Comparison of ENCODE assay signal across 9 cellular contexts in genomic region chr13:99307648-99308339, GRCh38. TPM values are rescaled to one million over a fixed set of nuclear protein-coding genes. Genes with fewer than 3 reads are reported as not detected.
A peak's percentile ranks its signal among the peaks of the same experiment; 100 is the strongest.
DNase-seq lines count a peak whose midpoint lies in the region; ATAC-seq, FAIRE-seq and TF ChIP-seq lines count a peak whose summit lies in the region.
"Had no signal": no experiment of that assay in that cellular context is flagged by ENCODE, and none has a peak within 500 bp of the region (broad histone marks: within the 10 kb centered on the region; RNA-seq: fewer than 3 reads in every experiment).

No MANE protein-coding gene starts in this region.

- H3K27me3 Mint-ChIP-seq in stimulated activated naive CD8-positive, alpha-beta T cell treated with anti-CD3 and anti-CD28 coated beads, Interleukin-15, Interleukin-2, amounts not matched to agents 100 ng/mL and 50 ng/mL, for 24 hours, result no peaks in the 10 kb centered on the region

- CTCF ChIA-PET in HepG2 (lab: Yijun Ruan, JAX; ENCODE audit: low intra/inter-chr PET ratio, low total read pairs), result no interaction called here

- H3K9ac ChIP-seq in HepG2 (ENCODE audit: insufficient read depth, low read depth, low read length), result no peak overlapping the region

- in situ Hi-C loops in HepG2 (cut with HindIII; ENCODE audit: extremely low pct_ligation_motif_present, low pct_unique_long_range_greater_than_20kb), result no loop called here

- no peaks in the 10 kb centered on the region for H3K9me3 ChIP-seq in Peyer's patch
- no peaks in the 10 kb centered on the region for H3K9me3 ChIP-seq in adrenal gland (replicated peaks in 1 of 3)
- no peaks in the 10 kb centered on the region for H3K9me3 ChIP-seq in HepG2 (ENCODE audit: low read length)

- peaks cover 99% of the 10 kb centered on the region for H3K4me1 Mint-ChIP-seq in stimulated activated naive CD8-positive, alpha-beta T cell treated with anti-CD3 and anti-CD28 coated beads, Interleukin-15, Interleukin-2, amounts not matched to agents 100 ng/mL and 50 ng/mL, for 24 hours (ENCODE audit: low read depth)

- no peak for FAIRE-seq in HepG2 (lab: Jason Lieb, UNC)

- H4K20me1 ChIP-seq in HepG2 (ENCODE audit: insufficient read depth, low read length), result no peaks in the 10 kb centered on the region

- peak; percentile 42 for ATAC-seq in HG02571 (IDR thresholded peaks at IDR 0.05; ENCODE audit: unreplicated experiment)
- ATAC-seq in HepG2, result no peak
- ATAC-seq in HG03469 (IDR thresholded peaks at IDR 0.05; ENCODE audit: unreplicated experiment), result no peak

- H3K4me1 ChIP-seq in Peyer's patch (peaks cover 0 to 16% (median 6%) of the 10 kb centered on the region in 4 donors), adrenal gland (replicated peaks in 1 of 2) (peaks cover 12 to 16% of the 10 kb centered on the region in 2 donors), HepG2 (ENCODE audit: insufficient read depth, low read length) (no peaks in the 10 kb centered on the region)

- H3K4me3 Mint-ChIP-seq in stimulated activated naive CD8-positive, alpha-beta T cell treated with anti-CD3 and anti-CD28 coated beads, Interleukin-15, Interleukin-2, amounts not matched to agents 100 ng/mL and 50 ng/mL, for 24 hours, result peak overlapping the region; percentile 90
- H3K4me3 Mint-ChIP-seq: neural crest cell had no signal

- no peak overlapping the region for H3K4me2 ChIP-seq in HepG2 (ENCODE audit: low read depth, low read length)

- no peak for TF ChIP-seq RAD21 in HepG2 (CRISPR knock-in tag; IDR thresholded peaks at IDR 0.05)

- no peaks in the 10 kb centered on the region for H3K27me3 ChIP-seq in Peyer's patch
- H3K27me3 ChIP-seq in adrenal gland, result no peaks in the 10 kb centered on the region
- H3K27me3 ChIP-seq in HepG2 (ENCODE audit: control insufficient read depth in 1 of 2, insufficient read depth in 2 of 2, low read length in 2 of 2), result no peaks in the 10 kb centered on the region

- H3K36me3 ChIP-seq in Peyer's patch (no peaks in the 10 kb centered on the region), adrenal gland (replicated peaks in 1 of 2) (no peaks in the 10 kb centered on the region), HepG2 (replicated peaks in 1 of 2; ENCODE audit: control insufficient read depth in 1 of 2, insufficient read depth in 2 of 2, low read length in 2 of 2) (peaks cover 2 to 9% of the 10 kb centered on the region in 2 experiments; a peak in 3 of 5 replicates)

- intact Hi-C loops in adrenal gland (cut with DNase I) (no loop called here), HepG2 (cut with micrococcal nuclease; ENCODE audit: unreplicated experiment) (no loop called here)

- no TSS peak for BruUV-seq in HepG2 (replicated peaks; lab: Mats Ljungman, UMichigan)

- WGBS in adrenal gland, 4 donors, result 62 to 68% (median 67%) methylated on average over 6 of the region's 6 CpGs
- 87% methylated on average over 6 of the region's 6 CpGs for WGBS in HepG2 (ENCODE audit: low lambda C conversion rate)

- H3K27ac ChIP-seq in Peyer's patch (peak overlapping the region; percentile 59 to 85 (median 74)), adrenal gland (peak overlapping the region in 4 of 5 donors; percentile 8 to 59 (median 31)), HepG2 (ENCODE audit: extremely low read length, insufficient read depth, low read length) (no peak overlapping the region)

- H3K79me2 ChIP-seq in HepG2 (ENCODE audit: insufficient read depth, low read length), result no peaks in the 10 kb centered on the region

- DNase-seq in DMS79 (lab: John Stamatoyannopoulos, UW) (peak; percentile 17), Peyer's patch (peak in 2 of 3 donors; percentile 50 to 74), adrenal gland (no peak), HepG2 (ENCODE audit: low spot score) (no peak), NCI-H1436 (lab: John Stamatoyannopoulos, UW) (no peak)

- peaks cover 71% of the 10 kb centered on the region for H3K36me3 Mint-ChIP-seq in stimulated activated naive CD8-positive, alpha-beta T cell treated with anti-CD3 and anti-CD28 coated beads, Interleukin-15, Interleukin-2, amounts not matched to agents 100 ng/mL and 50 ng/mL, for 24 hours (ENCODE audit: low read depth)

- no peak for TF ChIP-seq POLR2A in Peyer's patch (IDR thresholded peaks at IDR 0.05)
- TF ChIP-seq POLR2A in adrenal gland (IDR thresholded peaks at IDR 0.05), result no peak
- TF ChIP-seq POLR2A in HepG2 (IDR thresholded peaks at IDR 0.05; ENCODE audit: insufficient read depth in 1 of 2, low read depth in 2 of 2, low read length in 2 of 2), result no peak

- no peak for TF ChIP-seq CTCF in Peyer's patch (IDR thresholded peaks at IDR 0.05)
- TF ChIP-seq CTCF in adrenal gland (IDR thresholded peaks at IDR 0.05), result no peak
- no peak for TF ChIP-seq CTCF in HepG2 (CRISPR knock-in tag; IDR thresholded peaks at IDR 0.05)

- TF ChIP-seq EP300 in HepG2 (IDR thresholded peaks at IDR 0.05; ENCODE audit: low read depth in 2 of 2, low read length in 2 of 2), result no peak
- TF ChIP-seq EP300 in HepG2 (CRISPR knock-in tag; IDR thresholded peaks at IDR 0.05; ENCODE audit: borderline replicate concordance), result no peak

- peak overlapping the region; percentile 91 for H3K27ac Mint-ChIP-seq in stimulated activated naive CD8-positive, alpha-beta T cell treated with anti-CD3 and anti-CD28 coated beads, Interleukin-15, Interleukin-2, amounts not matched to agents 100 ng/mL and 50 ng/mL, for 24 hours

- POLR2A ChIA-PET in HepG2 (lab: Yijun Ruan, JAX), result no interaction called here

- H3K4me3 ChIP-seq in Peyer's patch (peak overlapping the region in 1 of 4 donors; percentile 19), adrenal gland (no peak overlapping the region), HepG2 (replicated peaks in 1 of 3; ENCODE audit: insufficient read depth in 1 of 3, low read depth in 2 of 3, low read length in 3 of 3) (no peak overlapping the region)

- no peaks in the 10 kb centered on the region for H3K9me3 Mint-ChIP-seq in stimulated activated naive CD8-positive, alpha-beta T cell treated with anti-CD3 and anti-CD28 coated beads, Interleukin-15, Interleukin-2, amounts not matched to agents 100 ng/mL and 50 ng/mL, for 24 hours
- H3K9me3 Mint-ChIP-seq: neural crest cell had no signal

- H2AFZ ChIP-seq in HepG2 (ENCODE audit: low read length), result no peak overlapping the region

RNA-seq across cellular contexts. Expression of gene GPR183, which starts 0.6 kb away (rescaled TPM):
- total RNA-seq in Peyer's patch (10 to 100 TPM in 1 of 4 donors, 1 to 10 TPM in 3; 1.1 to 24.8 (median 3.9) TPM), adrenal gland (10 to 100 TPM in 3 of 8 donors, 1 to 10 TPM in 5; 4.5 to 15.0 (median 9.2) TPM), HepG2 (2016; rRNA removed; fragmentation: Illumina TruSeq; extraction: Trizol) (not detected in 2 replicates)
- polyA plus RNA-seq in adrenal gland (10 to 100 TPM in 1 of 3 donors, 1 to 10 TPM in 2; 4.2 to 12.8 (median 5.5) TPM), HepG2 (2011; rRNA removed) (not detected in 2 replicates)
- total RNA-seq in HepG2 (2016; cell fraction: cytosol; rRNA removed; fragmentation: Illumina TruSeq; extraction: Trizol; ENCODE audit: low read depth), result not detected in 2 replicates
- not detected in 2 replicates for total RNA-seq in HepG2 (2016; cell fraction: insoluble cytoplasmic fraction; rRNA removed; fragmentation: Illumina TruSeq; extraction: Trizol)
- not detected in 2 replicates for total RNA-seq in HepG2 (2016; cell fraction: membrane; rRNA removed; fragmentation: Illumina TruSeq; extraction: Trizol)
- not detected in 2 replicates for total RNA-seq in HepG2 (2016; cell fraction: nucleus; rRNA removed; fragmentation: Illumina TruSeq; extraction: Trizol)
- polyA plus RNA-seq in HepG2 (2011; cell fraction: cytosol; rRNA removed), result not detected in 2 replicates
- not detected in 2 replicates for polyA plus RNA-seq in HepG2 (2011; cell fraction: nucleus; rRNA removed)
- 0.08 TPM in 1 of 2 replicates, not detected in the other for polyA plus RNA-seq in HepG2 (2012)
- polyA plus RNA-seq in HepG2 (2016; cell fraction: cytosol; fragmentation: Illumina TruSeq; extraction: Trizol; ENCODE audit: low read depth), result not detected in 2 replicates
- not detected in 2 replicates for polyA plus RNA-seq in HepG2 (2016; cell fraction: insoluble cytoplasmic fraction; fragmentation: Illumina TruSeq; extraction: Trizol; ENCODE audit: low read depth)
- polyA plus RNA-seq in HepG2 (2016; cell fraction: membrane; fragmentation: Illumina TruSeq; extraction: Trizol; ENCODE audit: low read depth), result not detected in 2 replicates
- polyA plus RNA-seq in HepG2 (2016; cell fraction: nucleus; fragmentation: Illumina TruSeq; extraction: Trizol; ENCODE audit: insufficient read depth, low read depth), result not detected in 2 replicates
- not detected in 2 replicates for polyA minus RNA-seq in HepG2 (2011; rRNA and poly(A)+ RNA removed; ENCODE audit: low replicate concordance)
- not detected in 2 replicates for polyA minus RNA-seq in HepG2 (2011; cell fraction: cytosol; rRNA and poly(A)+ RNA removed)
- 0.26 TPM in 1 of 2 replicates, not detected in the other for polyA minus RNA-seq in HepG2 (2011; cell fraction: nucleus; rRNA and poly(A)+ RNA removed)
- total RNA-seq: neural crest cell had no signal

RNA-seq across cellular contexts. Expression of gene GPR18, which starts 49.6 kb away (rescaled TPM):
- total RNA-seq in Peyer's patch, result 1 to 10 TPM in 1 of 4 donors, under 1 TPM in 1, not detected in 2; 0.53 to 4.1 TPM
- under 1 TPM in 1 of 8 donors, not detected in 7; 0.78 TPM for total RNA-seq in adrenal gland
- under 1 TPM in 1 of 3 donors, not detected in 2; 0.03 TPM for polyA plus RNA-seq in adrenal gland
- total RNA-seq in HepG2 (2016; rRNA removed; fragmentation: Illumina TruSeq; extraction: Trizol), result not detected in 2 replicates
- not detected in 2 replicates for total RNA-seq in HepG2 (2016; cell fraction: cytosol; rRNA removed; fragmentation: Illumina TruSeq; extraction: Trizol; ENCODE audit: low read depth)
- not detected in 2 replicates for total RNA-seq in HepG2 (2016; cell fraction: insoluble cytoplasmic fraction; rRNA removed; fragmentation: Illumina TruSeq; extraction: Trizol)
- not detected in 2 replicates for total RNA-seq in HepG2 (2016; cell fraction: membrane; rRNA removed; fragmentation: Illumina TruSeq; extraction: Trizol)
- total RNA-seq in HepG2 (2016; cell fraction: nucleus; rRNA removed; fragmentation: Illumina TruSeq; extraction: Trizol), result not detected in 2 replicates
- not detected in 2 replicates for polyA plus RNA-seq in HepG2 (2011; rRNA removed)
- polyA plus RNA-seq in HepG2 (2011; cell fraction: cytosol; rRNA removed), result not detected in 2 replicates
- not detected in 2 replicates for polyA plus RNA-seq in HepG2 (2011; cell fraction: nucleus; rRNA removed)
- polyA plus RNA-seq in HepG2 (2012), result 0.09 and 0.13 TPM in 2 replicates
- not detected in 2 replicates for polyA plus RNA-seq in HepG2 (2016; cell fraction: cytosol; fragmentation: Illumina TruSeq; extraction: Trizol; ENCODE audit: low read depth)
- not detected in 2 replicates for polyA plus RNA-seq in HepG2 (2016; cell fraction: insoluble cytoplasmic fraction; fragmentation: Illumina TruSeq; extraction: Trizol; ENCODE audit: low read depth)
- polyA plus RNA-seq in HepG2 (2016; cell fraction: membrane; fragmentation: Illumina TruSeq; extraction: Trizol; ENCODE audit: low read depth), result not detected in 2 replicates
- not detected in 2 replicates for polyA plus RNA-seq in HepG2 (2016; cell fraction: nucleus; fragmentation: Illumina TruSeq; extraction: Trizol; ENCODE audit: insufficient read depth, low read depth)
- polyA minus RNA-seq in HepG2 (2011; rRNA and poly(A)+ RNA removed; ENCODE audit: low replicate concordance), result not detected in 2 replicates
- not detected in 2 replicates for polyA minus RNA-seq in HepG2 (2011; cell fraction: cytosol; rRNA and poly(A)+ RNA removed)
- 0.26 TPM in 1 of 2 replicates, not detected in the other for polyA minus RNA-seq in HepG2 (2011; cell fraction: nucleus; rRNA and poly(A)+ RNA removed)
- total RNA-seq: neural crest cell had no signal

Comparison
In these comparisons a context has a peak if more than half of its experiments do, and no peak if none do; other contexts are left out.
1. DNase-seq: peak in DMS79 (single experiment) and Peyer's patch (2 of 3); none in adrenal gland (0 of 7), HepG2 (single experiment) and NCI-H1436 (single experiment).